Comparison of ENCODE assay signal across 1 cellular context in the genomic region with DNA sequence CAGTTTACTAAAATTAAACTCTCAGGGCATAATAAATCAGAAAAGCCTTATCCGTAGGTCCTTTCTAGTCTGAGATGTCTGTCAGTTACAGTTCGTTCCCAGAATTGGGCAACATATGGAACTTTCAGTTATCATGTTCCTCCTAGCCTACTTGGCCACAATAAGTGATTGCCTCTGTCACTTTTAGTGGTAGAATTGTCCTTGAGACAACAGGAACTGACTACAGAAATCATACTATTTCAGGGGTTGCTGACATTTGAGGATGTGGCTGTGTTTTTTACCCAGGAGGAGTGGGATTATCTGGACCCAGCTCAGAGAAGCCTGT.
TF ChIP-seq lines count a peak whose summit lies in the region.

No MANE protein-coding gene starts in this region.

TF ChIP-seq in endothelial cell of umbilical vein, 7 proteins besides CTCF, POLR2A, EP300 and RAD21:
- TF ChIP-seq POLR2AphosphoS5 (IDR thresholded peaks at IDR 0.05; ENCODE audit: insufficient read depth, low read depth, low read length) (no peak), MYC (IDR thresholded peaks at IDR 0.05; ENCODE audit: low read depth, low read length) (no peak), EZH2 (IDR thresholded peaks at IDR 0.05; ENCODE audit: borderline replicate concordance, low read depth, low read length, severe bottlenecking) (no peak), GATA2 (IDR thresholded peaks at IDR 0.05; ENCODE audit: insufficient read depth, insufficient read length, low read depth, low read length) (no peak), FOS (IDR thresholded peaks at IDR 0.05; ENCODE audit: borderline replicate concordance, insufficient read depth, low read length) (no peak), JUN (IDR thresholded peaks at IDR 0.05; ENCODE audit: borderline replicate concordance, insufficient read depth, insufficient read length, low read depth) (no peak)
- TF ChIP-seq, protein P1, sequence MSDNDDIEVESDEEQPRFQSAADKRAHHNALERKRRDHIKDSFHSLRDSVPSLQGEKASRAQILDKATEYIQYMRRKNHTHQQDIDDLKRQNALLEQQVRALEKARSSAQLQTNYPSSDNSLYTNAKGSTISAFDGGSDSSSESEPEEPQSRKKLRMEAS (IDR thresholded peaks at IDR 0.05; ENCODE audit: insufficient read depth, insufficient read length) = no peak
